ENCODE assay signal across 1 cellular context in genomic region chr19:3360494-3361383, GRCh38.
TF ChIP-seq lines count a peak whose summit lies in the region.

No MANE protein-coding gene starts in this region.

TF ChIP-seq in HEK293, 187 proteins besides CTCF, POLR2A, EP300 and RAD21 (continued from another document):
- no peak for TF ChIP-seq ZNF26 (tag by site-specific recombination; IDR thresholded peaks at IDR 0.05)
- no peak for TF ChIP-seq ZNF132 (tag by site-specific recombination; IDR thresholded peaks at IDR 0.05; ENCODE audit: borderline replicate concordance)
- TF ChIP-seq ZNF701 (tag by site-specific recombination; IDR thresholded peaks at IDR 0.05) = no peak
- no peak for TF ChIP-seq SCRT2 (tag by site-specific recombination; IDR thresholded peaks at IDR 0.05)
- TF ChIP-seq ZNF555 (tag by site-specific recombination; conservative IDR thresholded peaks at IDR 0.05) = no peak
- TF ChIP-seq ZNF433 (tag by site-specific recombination; IDR thresholded peaks at IDR 0.05; ENCODE audit: low read depth) = no peak
- no peak for TF ChIP-seq PRDM6 (tag by site-specific recombination; IDR thresholded peaks at IDR 0.05)
- no peak for TF ChIP-seq ZNF670 (tag by site-specific recombination; IDR thresholded peaks at IDR 0.05; ENCODE audit: low read depth)
- no peak for TF ChIP-seq HOXA7 (CRISPR knock-in tag; IDR thresholded peaks at IDR 0.05; ENCODE audit: borderline replicate concordance)
- no peak for TF ChIP-seq ZNF548 (tag by site-specific recombination; IDR thresholded peaks at IDR 0.05)
- no peak for TF ChIP-seq ZNF837 (tag by site-specific recombination; IDR thresholded peaks at IDR 0.05)
- TF ChIP-seq TSHZ1 (tag by site-specific recombination; IDR thresholded peaks at IDR 0.05; ENCODE audit: borderline replicate concordance) = no peak
- TF ChIP-seq BCL11B (tag by site-specific recombination; IDR thresholded peaks at IDR 0.05; ENCODE audit: low read depth) = no peak
- TF ChIP-seq TCF7L2 (IDR thresholded peaks at IDR 0.05; ENCODE audit: borderline replicate concordance, low read depth, low read length) = no peak
- no peak for TF ChIP-seq HOXD13 (CRISPR knock-in tag; IDR thresholded peaks at IDR 0.05; ENCODE audit: borderline replicate concordance)
- no peak for TF ChIP-seq ZNF549 (tag by site-specific recombination; IDR thresholded peaks at IDR 0.05)
- TF ChIP-seq ZNF248 (tag by site-specific recombination; IDR thresholded peaks at IDR 0.05) = no peak
- peak; percentile 71; the same call in 1 of the 2 replicates for TF ChIP-seq KLF17 (tag by site-specific recombination; IDR thresholded peaks at IDR 0.05)
- TF ChIP-seq ZSCAN16 (tag by site-specific recombination; IDR thresholded peaks at IDR 0.05) = no peak
- TF ChIP-seq ZBTB44 (tag by site-specific recombination; IDR thresholded peaks at IDR 0.05) = no peak
- no peak for TF ChIP-seq SETDB1 (IDR thresholded peaks at IDR 0.05; ENCODE audit: insufficient read length, low read length)
- TF ChIP-seq KLF1 (tag by site-specific recombination; IDR thresholded peaks at IDR 0.05) = no peak; the same call in 1 of the 2 replicates
- TF ChIP-seq GLI4 (tag by site-specific recombination; IDR thresholded peaks at IDR 0.05) = no peak
- no peak for TF ChIP-seq ZNF366 (tag by site-specific recombination; conservative IDR thresholded peaks at IDR 0.05)
- no peak for TF ChIP-seq GLI2 (tag by site-specific recombination; IDR thresholded peaks at IDR 0.05; ENCODE audit: borderline replicate concordance, low read depth)
- no peak for TF ChIP-seq PRDM4 (tag by site-specific recombination; IDR thresholded peaks at IDR 0.05)
- no peak for TF ChIP-seq YY1 (tag by site-specific recombination; IDR thresholded peaks at IDR 0.05)
- no peak for TF ChIP-seq ZNF623 (tag by site-specific recombination; IDR thresholded peaks at IDR 0.05)
- TF ChIP-seq ZNF174 (tag by site-specific recombination; IDR thresholded peaks at IDR 0.05) = no peak
- TF ChIP-seq ZNF2 (tag by site-specific recombination; IDR thresholded peaks at IDR 0.05) = no peak
- TF ChIP-seq ZNF221 (tag by site-specific recombination; IDR thresholded peaks at IDR 0.05; ENCODE audit: borderline replicate concordance) = no peak
- TF ChIP-seq ZNF610 (tag by site-specific recombination; IDR thresholded peaks at IDR 0.05; ENCODE audit: borderline replicate concordance) = 0 out of 2 replicates have a peak, but pooled peaks have one; percentile 56
- no peak for TF ChIP-seq ZSCAN5A (tag by site-specific recombination; IDR thresholded peaks at IDR 0.05)
- no peak for TF ChIP-seq MYNN (tag by site-specific recombination; IDR thresholded peaks at IDR 0.05; ENCODE audit: borderline replicate concordance)
- no peak for TF ChIP-seq FEZF1 (tag by site-specific recombination; IDR thresholded peaks at IDR 0.05)
- TF ChIP-seq ZNF707 (tag by site-specific recombination; IDR thresholded peaks at IDR 0.05) = no peak
- no peak for TF ChIP-seq ZNF639 (tag by site-specific recombination; IDR thresholded peaks at IDR 0.05)
- no peak for TF ChIP-seq ZNF488 (tag by site-specific recombination; IDR thresholded peaks at IDR 0.05)
